Comparison of ENCODE assay signal across 8 cellular contexts in the genomic region with DNA sequence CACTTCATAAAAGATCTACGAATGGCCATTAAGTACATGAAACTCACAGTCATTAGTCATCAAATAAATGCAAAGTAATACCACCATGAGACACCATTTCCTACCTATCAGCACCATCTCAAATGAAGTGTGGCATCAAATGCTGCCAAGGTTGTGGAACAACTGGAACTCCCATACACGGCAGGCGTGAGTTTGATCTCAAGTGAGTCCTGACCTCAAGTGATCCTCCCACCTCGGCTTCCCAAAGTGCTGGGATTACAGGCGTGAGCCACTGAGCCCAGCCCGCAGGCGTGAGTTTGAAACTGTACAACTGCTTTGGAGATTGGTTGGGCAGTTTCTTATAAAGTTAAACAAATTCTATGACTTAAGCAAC. TPM values are rescaled to one million over a fixed set of nuclear protein-coding genes. Genes with fewer than 3 reads are reported as not detected.
A peak's percentile ranks its signal among the peaks of the same experiment; 100 is the strongest.
DNase-seq lines count a peak whose midpoint lies in the region; ATAC-seq, FAIRE-seq and TF ChIP-seq lines count a peak whose summit lies in the region.

No MANE protein-coding gene starts in this region.

- intact Hi-C loops in aorta (cut with DNase I), result loop anchor here (5.0 to 10.0 kb wide), 3 partner anchors 74 to 146 kb away; no protein-coding TSS in a partner anchor

- H3K27me3 ChIP-seq in H1 (replicated peaks in 1 of 4; ENCODE audit: control insufficient read depth in 3 of 4, extremely low read depth in 1 of 4, insufficient read depth in 3 of 4, low read length in 3 of 4) (no peaks in the 10 kb centered on the region), aorta (ENCODE audit: control insufficient read depth in 1 of 2, insufficient read depth in 2 of 2, low read length in 1 of 2) (no peaks in the 10 kb centered on the region)

- no peak for TF ChIP-seq POLR2A in H1 (IDR thresholded peaks at IDR 0.05; ENCODE audit: control extremely low read depth in 1 of 2, low read depth in 2 of 2, low read length in 2 of 2)

- H3K36me3 ChIP-seq in H1 (ENCODE audit: control insufficient read depth in 2 of 4, insufficient read depth in 4 of 4, low read length in 3 of 4) (no peaks in the 10 kb centered on the region), aorta (ENCODE audit: control insufficient read depth in 1 of 2, insufficient read depth in 2 of 2, low read length in 1 of 2) (no peaks in the 10 kb centered on the region)

- FAIRE-seq in H1 (lab: Jason Lieb, UNC), result no peak

- H3K9me3 Mint-ChIP-seq in naive thymus-derived CD8-positive, alpha-beta T cell, result no peaks in the 10 kb centered on the region

- H3K9me3 ChIP-seq in H1 (ENCODE audit: insufficient read depth in 2 of 2, low read depth in 1 of 2, low read length in 1 of 2), result no peaks in the 10 kb centered on the region
- no peaks in the 10 kb centered on the region for H3K9me3 ChIP-seq in aorta (ENCODE audit: control insufficient read depth, low read length)

- no peak overlapping the region for H3K4ac ChIP-seq in H1 (replicated peaks; ENCODE audit: insufficient read length, low read depth, low read length)

- H4K91ac ChIP-seq in H1 (replicated peaks; ENCODE audit: insufficient read length, low read length), result no peak overlapping the region

- H3K79me1 ChIP-seq in H1 (ENCODE audit: low read depth, low read length), result no peaks in the 10 kb centered on the region

- peak overlapping the region; percentile 7; the same call in 1 of the 2 replicates for H2AFZ ChIP-seq in H1 (ENCODE audit: low read length)

- H3K14ac ChIP-seq in H1 (ENCODE audit: insufficient read length), result no peak overlapping the region

- POLR2A ChIA-PET in H1 (lab: Charles Lee; ENCODE audit: partially characterized antibody), result interaction anchor here (0.7 to 2.1 kb wide), 5 partner anchors 11 to 611 kb away, joined by 3 to 15 read pairs (median 3); a partner anchor contains a TSS
- POLR2A ChIA-PET in naive thymus-derived CD8-positive, alpha-beta T cell (lab: Charles Lee), result interaction anchor here (0.7 to 4.2 kb wide), 14 partner anchors 9 to 440 kb away, joined by 3 to 68 read pairs (median 6); a partner anchor contains a TSS

- no peaks in the 10 kb centered on the region for H3K27me3 Mint-ChIP-seq in naive thymus-derived CD8-positive, alpha-beta T cell

- no peak overlapping the region for H2BK12ac ChIP-seq in H1 (ENCODE audit: low read depth, low read length)

- in situ Hi-C loops in GM13976 (cut with MboI; ENCODE audit: low sequenced_read_pairs, unreplicated experiment), result loop anchor here (10.0 kb wide), 1 partner anchor 346 kb away; no protein-coding TSS in a partner anchor

- CTCF ChIA-PET in H1 (lab: Charles Lee; ENCODE audit: partially characterized antibody), result interaction anchor here (0.6 to 4.8 kb wide), 20 partner anchors 11 to 368 kb away, joined by 3 to 57 read pairs (median 8); a partner anchor contains a TSS

- H3K18ac ChIP-seq in H1 (ENCODE audit: extremely low read depth, low read length), result no peak overlapping the region

- no peak overlapping the region for H4K5ac ChIP-seq in H1 (ENCODE audit: insufficient read length, low read depth, low read length)

- no peak overlapping the region for H3K23ac ChIP-seq in H1 (ENCODE audit: insufficient read length)

- no peak for TF ChIP-seq RAD21 in H1 (IDR thresholded peaks at IDR 0.05 in 1 of 2, conservative IDR thresholded peaks at IDR 0.05 in 1 of 2; ENCODE audit: low read depth in 2 of 2, low read length in 2 of 2)

- H2BK15ac ChIP-seq in H1 (ENCODE audit: low read length), result no peak overlapping the region

- H3K56ac ChIP-seq in H1 (replicated peaks; ENCODE audit: insufficient read length, low read depth, low read length), result no peak overlapping the region

- peak overlapping the region; percentile 68 to 74 for H3K4me2 ChIP-seq in H1 (ENCODE audit: insufficient read depth in 1 of 2, low read depth in 2 of 2, low read length in 2 of 2)

- ATAC-seq in GM18867 (IDR thresholded peaks at IDR 0.05; ENCODE audit: unreplicated experiment) (peak; percentile 2), HG03064 (IDR thresholded peaks at IDR 0.05; ENCODE audit: low read depth, unreplicated experiment) (peak; percentile 19), aorta (ENCODE audit: low FRiP score) (peak; percentile 12)
- peak; percentile 11 to 19 for ATAC-seq in naive thymus-derived CD8-positive, alpha-beta T cell

- no peaks in the 10 kb centered on the region for H3K79me2 ChIP-seq in H1 (ENCODE audit: control insufficient read depth in 1 of 2, insufficient read depth in 2 of 2, low read length in 2 of 2)

- no peaks in the 10 kb centered on the region; the same call in 1 of the 2 replicates for H3K23me2 ChIP-seq in H1 (ENCODE audit: low read depth, low read length)

- peaks cover 0 to 27% (median 18%) of the 10 kb centered on the region in 4 donors for H3K4me1 Mint-ChIP-seq in naive thymus-derived CD8-positive, alpha-beta T cell

- peak overlapping the region; percentile 25 to 57 (median 51); a peak in 6 of 8 replicates for H3K4me3 ChIP-seq in H1 (ENCODE audit: extremely low read depth in 1 of 4, insufficient read depth in 2 of 4, low read depth in 3 of 4, low read length in 4 of 4)
- peak overlapping the region; percentile 44 to 63 for H3K4me3 ChIP-seq in aorta (ENCODE audit: low read length in 2 of 2)

- no peak overlapping the region for H2AK5ac ChIP-seq in H1 (ENCODE audit: low read depth, low read length)

- H3K4me1 ChIP-seq in H1 (replicated peaks in 1 of 4; ENCODE audit: control insufficient read depth in 3 of 4, insufficient read depth in 4 of 4, low read length in 3 of 4) (peaks cover 2 to 5% (median 4%) of the 10 kb centered on the region in 4 experiments; a peak in 5 of 7 replicates), aorta (ENCODE audit: control insufficient read depth in 1 of 2, insufficient read depth in 2 of 2, low read length in 2 of 2) (no peaks in the 10 kb centered on the region)

- WGBS in H1 (ENCODE audit: extremely low coverage in 1 of 2, insufficient coverage in 1 of 2, insufficient read length in 1 of 2, insufficient replicate concordance in 2 of 2, low coverage in 1 of 2, low lambda C conversion rate in 2 of 2, missing lambda C conversion rate in 1 of 2), 2 experiments, result 44% methylated on average over 7 of the region's 7 CpGs; no CpG with 5 or more reads in 1 of the 2 experiments
- 3 to 5% methylated on average over 7 of the region's 7 CpGs for WGBS in aorta, 2 donors

- H4K8ac ChIP-seq in H1 (ENCODE audit: extremely low read depth, insufficient read depth, low read length), result no peak overlapping the region

- peak; percentile 61 for DNase-seq in UCSD-AML1 (lab: John Stamatoyannopoulos, UW; ENCODE audit: unreplicated experiment)
- no peak for DNase-seq in H1 (ENCODE audit: low read depth in 1 of 2, low spot score in 2 of 2)
- peak in 1 of 10 donors; percentile 19 for DNase-seq in naive thymus-derived CD8-positive, alpha-beta T cell
- DNase-seq in aorta, result no peak
- DNase-seq in OCI-M1 (lab: John Stamatoyannopoulos, UW), result no peak
- no peak for DNase-seq in GM13976 (ENCODE audit: low spot score)

- no peak overlapping the region for H2BK20ac ChIP-seq in H1 (ENCODE audit: low read length)

- H2BK120ac ChIP-seq in H1 (replicated peaks; ENCODE audit: low read depth, low read length), result no peak overlapping the region

- TF ChIP-seq CTCF in H1 (IDR thresholded peaks at IDR 0.05; ENCODE audit: control extremely low read depth in 1 of 3, insufficient read depth in 1 of 3, low read depth in 1 of 3, low read length in 3 of 3) (no peak), GM13976 (IDR thresholded peaks at IDR 0.05; ENCODE audit: borderline replicate concordance, control extremely low read depth, extremely low read depth, insufficient read depth, missing control alignments) (no peak)

- TF ChIP-seq EP300 in H1 (IDR thresholded peaks at IDR 0.05; ENCODE audit: borderline replicate concordance in 1 of 2, low read depth in 2 of 2, low read length in 2 of 2), result no peak

- H3K27ac ChIP-seq in H1 (ENCODE audit: low read depth, low read length) (no peak overlapping the region), aorta (ENCODE audit: low read depth in 1 of 2, low read length in 2 of 2) (no peak overlapping the region)

- H3K4me3 Mint-ChIP-seq in naive thymus-derived CD8-positive, alpha-beta T cell, result peak overlapping the region; percentile 85 to 99 (median 96)

- H2BK5ac ChIP-seq in H1 (ENCODE audit: low read depth, low read length), result no peak overlapping the region

- H4K20me1 ChIP-seq in H1 (replicated peaks in 1 of 2; ENCODE audit: control insufficient read depth in 1 of 2, insufficient read depth in 2 of 2, low read length in 2 of 2), result no peaks in the 10 kb centered on the region

- H3K36me3 Mint-ChIP-seq in naive thymus-derived CD8-positive, alpha-beta T cell, result no peaks in the 10 kb centered on the region

- H3K27ac Mint-ChIP-seq in naive thymus-derived CD8-positive, alpha-beta T cell, result peak overlapping the region; percentile 85 to 97 (median 94)

- H3K9ac ChIP-seq in H1 (replicated peaks in 1 of 4; ENCODE audit: extremely low read depth in 1 of 4, low read depth in 3 of 4, low read length in 3 of 4), result no peak overlapping the region; a peak in 1 of 7 replicates

RNA-seq across cellular contexts. Expression of a gene that starts 28.8 kb away (rescaled TPM):
- 7.4 and 7.5 TPM in 2 replicates for total RNA-seq in H1 (2021; fragmentation: NEBNext Ultra II Directional; extraction: Animal tissue kit (Norgen Biotek cat#: 25700))
- 6.8 and 7.7 TPM in 2 replicates for polyA plus RNA-seq in H1 (2011; rRNA removed)
- 7.9 TPM for polyA plus RNA-seq in H1 (2011; cell fraction: cytosol; rRNA removed)
- 8.3 TPM for polyA plus RNA-seq in H1 (2011; cell fraction: nucleus; rRNA removed)
- 6.0 to 17.0 TPM (median 10.6 TPM) in 4 replicates for polyA plus RNA-seq in H1 (2012, experiment 1 of 2)
- polyA plus RNA-seq in H1 (2012, experiment 2 of 2), result 20.4 TPM
- polyA plus RNA-seq in H1 (2013, experiment 1 of 2), result 5.8 TPM
- 6.0 TPM for polyA plus RNA-seq in H1 (2013, experiment 2 of 2)
- 5.5 and 9.7 TPM in 2 replicates for polyA minus RNA-seq in H1 (2011; rRNA and poly(A)+ RNA removed)
- 5.5 TPM for polyA minus RNA-seq in H1 (2011; cell fraction: cytosol; rRNA and poly(A)+ RNA removed)
- 6.2 TPM for polyA minus RNA-seq in H1 (2011; cell fraction: nucleus; rRNA and poly(A)+ RNA removed)
- total RNA-seq in naive thymus-derived CD8-positive, alpha-beta T cell, result 1 to 10 TPM; 6.6 to 7.6 TPM
- 1 to 10 TPM; 3.1 to 5.8 (median 3.7) TPM for polyA plus RNA-seq in naive thymus-derived CD8-positive, alpha-beta T cell
- 10 to 100 TPM; 16.8 to 19.9 TPM for total RNA-seq in aorta
- polyA plus RNA-seq in aorta, result 10 to 100 TPM; 18.9 to 22.2 TPM

RNA-seq across cellular contexts. Expression of a gene that starts 31.2 kb away (rescaled TPM):
- 53.4 and 53.7 TPM in 2 replicates for total RNA-seq in H1 (2021; fragmentation: NEBNext Ultra II Directional; extraction: Animal tissue kit (Norgen Biotek cat#: 25700))
- polyA plus RNA-seq in H1 (2011; rRNA removed) (51.0 and 55.0 TPM in 2 replicates), aorta (under 1 TPM; 0.49 to 0.63 TPM)
- 22.7 TPM for polyA plus RNA-seq in H1 (2011; cell fraction: cytosol; rRNA removed)
- polyA plus RNA-seq in H1 (2011; cell fraction: nucleus; rRNA removed), result 90.7 TPM
- 30.8 to 56.3 TPM (median 45.4 TPM) in 4 replicates for polyA plus RNA-seq in H1 (2012, experiment 1 of 2)
- polyA plus RNA-seq in H1 (2012, experiment 2 of 2), result 30.0 TPM
- polyA plus RNA-seq in H1 (2013, experiment 1 of 2), result 84.7 TPM
- 65.1 TPM for polyA plus RNA-seq in H1 (2013, experiment 2 of 2)
- polyA minus RNA-seq in H1 (2011; rRNA and poly(A)+ RNA removed), result 49.2 and 89.2 TPM in 2 replicates
- 32.7 TPM for polyA minus RNA-seq in H1 (2011; cell fraction: cytosol; rRNA and poly(A)+ RNA removed)
- polyA minus RNA-seq in H1 (2011; cell fraction: nucleus; rRNA and poly(A)+ RNA removed), result 52.7 TPM
- total RNA-seq in naive thymus-derived CD8-positive, alpha-beta T cell, result 100 to 1,000 TPM; 141 to 150 TPM
- 10 to 100 TPM; 37.3 to 82.7 (median 54.8) TPM for polyA plus RNA-seq in naive thymus-derived CD8-positive, alpha-beta T cell
- 1 to 10 TPM; 2.8 to 4.8 TPM for total RNA-seq in aorta
